Comparison of ENCODE assay signal across 9 cellular contexts in the genomic region with DNA sequence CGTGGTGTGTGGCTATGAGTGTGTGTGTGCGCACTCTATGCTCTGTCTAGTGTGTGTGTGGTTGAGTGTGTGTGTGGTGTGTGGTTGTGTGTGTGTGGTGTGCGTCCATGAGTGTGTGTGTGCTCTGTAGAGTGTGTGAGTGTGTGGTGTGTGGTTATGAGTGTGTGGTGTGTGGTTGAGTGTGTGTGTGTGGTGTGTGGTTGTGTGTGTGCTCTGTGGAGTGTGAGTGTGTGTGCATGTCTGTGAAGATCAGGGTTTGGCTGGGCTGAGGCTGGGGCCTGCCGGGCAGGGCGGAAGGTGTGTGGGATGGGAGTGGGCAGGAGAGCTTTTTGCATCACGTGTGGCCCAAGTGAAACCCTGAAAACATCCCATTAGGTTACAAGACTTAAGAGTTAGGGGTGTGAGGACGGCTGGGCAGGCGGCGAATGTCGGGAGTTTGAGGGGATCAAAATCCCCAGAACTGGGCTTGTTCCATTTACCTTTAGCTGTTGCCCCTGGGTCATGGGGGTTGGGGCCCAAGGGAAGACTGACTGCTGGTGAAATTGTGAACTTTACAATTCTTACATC. TPM values are rescaled to one million over a fixed set of nuclear protein-coding genes. Genes with fewer than 3 reads are reported as not detected.
A peak's percentile ranks its signal among the peaks of the same experiment; 100 is the strongest.
DNase-seq lines count a peak whose midpoint lies in the region; ATAC-seq and TF ChIP-seq lines count a peak whose summit lies in the region.
"Had no signal": no experiment of that assay in that cellular context is flagged by ENCODE, and none has a peak within 500 bp of the region (broad histone marks: within the 10 kb centered on the region; RNA-seq: fewer than 3 reads in every experiment).

No MANE protein-coding gene starts in this region.

- H3K27me3 ChIP-seq in HL-60 (ENCODE audit: insufficient read depth, poor library complexity, severe bottlenecking), result no peaks in the 10 kb centered on the region

- intact Hi-C loops in activated CD4-positive, alpha-beta T cell treated with anti-CD3 and anti-CD28 coated beads for 36 hours (cut with DNase I, micrococcal nuclease), result loop anchor here in 1 of 2 experiments (10.0 kb wide), 1 partner anchor 400 kb away; the partner anchor contains the start of gene CD55
- intact Hi-C loops in activated CD4-positive, alpha-beta T cell treated with anti-CD3 and anti-CD28 coated beads, Interleukin-2, amount 10 ng/mL, durations not matched to agents 24 days and 14 days (cut with micrococcal nuclease), result loop anchor here (5.0 to 10.0 kb wide), 3 partner anchors 128 to 480 kb away; partner anchors contain the start of genes PFKFB2 and YOD1

- POLR2A ChIA-PET in activated CD4-positive, alpha-beta T cell treated with anti-CD3 and anti-CD28 coated beads for 36 hours (lab: Charles Lee), result interaction anchor here (0.7 to 1.0 kb wide), 2 partner anchors 19 to 183 kb away, joined by 3 to 4 read pairs; no protein-coding TSS in a partner anchor

- no peak overlapping the region for H3K4me3 Mint-ChIP-seq in activated CD4-positive, alpha-beta T cell treated with anti-CD3 and anti-CD28 coated beads for 36 hours
- H3K4me3 Mint-ChIP-seq in activated CD4-positive, alpha-beta T cell treated with anti-CD3 and anti-CD28 coated beads, Interleukin-2, amount 10 ng/mL, durations not matched to agents 24 days and 14 days, result no peak overlapping the region
- no peak overlapping the region for H3K4me3 Mint-ChIP-seq in stimulated activated memory B cell treated with anti-CD40 and anti-IgM and Interleukin-4, amounts not matched to agents 10 μg/mL and 1 μg/mL and 100 μg/mL, for 72 hours

- CTCF ChIA-PET in activated CD4-positive, alpha-beta T cell treated with anti-CD3 and anti-CD28 coated beads for 36 hours (lab: Charles Lee), result interaction anchor here (0.5 to 12.7 kb wide), 14 partner anchors 7 to 312 kb away, joined by 3 to 200 read pairs (median 3); partner anchors contain the start of genes EIF2D and FCMR

- H3K27me3 Mint-ChIP-seq in activated CD4-positive, alpha-beta T cell treated with anti-CD3 and anti-CD28 coated beads for 36 hours, result no peaks in the 10 kb centered on the region
- H3K27me3 Mint-ChIP-seq in activated CD4-positive, alpha-beta T cell treated with anti-CD3 and anti-CD28 coated beads, Interleukin-2, amount 10 ng/mL, durations not matched to agents 24 days and 14 days, result no peaks in the 10 kb centered on the region
- no peaks in the 10 kb centered on the region for H3K27me3 Mint-ChIP-seq in stimulated activated memory B cell treated with anti-CD40 and anti-IgM and Interleukin-4, amounts not matched to agents 10 μg/mL and 1 μg/mL and 100 μg/mL, for 72 hours

- H3K4me1 Mint-ChIP-seq in activated CD4-positive, alpha-beta T cell treated with anti-CD3 and anti-CD28 coated beads for 36 hours, result peaks cover 26% of the 10 kb centered on the region
- peaks cover 23% of the 10 kb centered on the region for H3K4me1 Mint-ChIP-seq in activated CD4-positive, alpha-beta T cell treated with anti-CD3 and anti-CD28 coated beads, Interleukin-2, amount 10 ng/mL, durations not matched to agents 24 days and 14 days
- peaks cover 21% of the 10 kb centered on the region for H3K4me1 Mint-ChIP-seq in stimulated activated memory B cell treated with anti-CD40 and anti-IgM and Interleukin-4, amounts not matched to agents 10 μg/mL and 1 μg/mL and 100 μg/mL, for 72 hours

- H3K27ac Mint-ChIP-seq in activated CD4-positive, alpha-beta T cell treated with anti-CD3 and anti-CD28 coated beads for 36 hours, result no peak overlapping the region
- H3K27ac Mint-ChIP-seq in activated CD4-positive, alpha-beta T cell treated with anti-CD3 and anti-CD28 coated beads, Interleukin-2, amount 10 ng/mL, durations not matched to agents 24 days and 14 days, result no peak overlapping the region
- no peak overlapping the region for H3K27ac Mint-ChIP-seq in stimulated activated memory B cell treated with anti-CD40 and anti-IgM and Interleukin-4, amounts not matched to agents 10 μg/mL and 1 μg/mL and 100 μg/mL, for 72 hours

- peak overlapping the region; percentile 34 for H3K27ac ChIP-seq in HL-60 (replicated peaks)

- H3K4me3 ChIP-seq in HL-60 (replicated peaks; ENCODE audit: insufficient read depth, low read length), result no peak overlapping the region

- H3K9me3 Mint-ChIP-seq in activated CD4-positive, alpha-beta T cell treated with anti-CD3 and anti-CD28 coated beads for 36 hours (ENCODE audit: low read depth), result no peaks in the 10 kb centered on the region
- H3K9me3 Mint-ChIP-seq in activated CD4-positive, alpha-beta T cell treated with anti-CD3 and anti-CD28 coated beads, Interleukin-2, amount 10 ng/mL, durations not matched to agents 24 days and 14 days, result no peaks in the 10 kb centered on the region
- no peaks in the 10 kb centered on the region for H3K9me3 Mint-ChIP-seq in stimulated activated memory B cell treated with anti-CD40 and anti-IgM and Interleukin-4, amounts not matched to agents 10 μg/mL and 1 μg/mL and 100 μg/mL, for 72 hours

- no peak for TF ChIP-seq CTCF in HL-60 (IDR thresholded peaks at IDR 0.05; ENCODE audit: insufficient read depth, low read length)

- ATAC-seq in activated CD4-positive, alpha-beta T cell treated with anti-CD3 and anti-CD28 coated beads for 36 hours, result peak; percentile 0
- peak; percentile 24 for ATAC-seq in GM21825 (IDR thresholded peaks at IDR 0.05; ENCODE audit: unreplicated experiment)
- peak; percentile 54 for ATAC-seq in stimulated activated memory B cell treated with anti-CD40 and anti-IgM and Interleukin-4, amounts not matched to agents 10 μg/mL and 1 μg/mL and 100 μg/mL, for 72 hours

- peaks cover 10% of the 10 kb centered on the region for H3K36me3 Mint-ChIP-seq in activated CD4-positive, alpha-beta T cell treated with anti-CD3 and anti-CD28 coated beads for 36 hours (ENCODE audit: low read depth)
- H3K36me3 Mint-ChIP-seq in activated CD4-positive, alpha-beta T cell treated with anti-CD3 and anti-CD28 coated beads, Interleukin-2, amount 10 ng/mL, durations not matched to agents 24 days and 14 days (ENCODE audit: low read depth), result peaks cover 8% of the 10 kb centered on the region
- H3K36me3 Mint-ChIP-seq in stimulated activated memory B cell treated with anti-CD40 and anti-IgM and Interleukin-4, amounts not matched to agents 10 μg/mL and 1 μg/mL and 100 μg/mL, for 72 hours, result peaks cover 14% of the 10 kb centered on the region

- peak; percentile 59 for DNase-seq in activated CD4-positive, alpha-beta T cell treated with anti-CD3 and anti-CD28 coated beads for 36 hours
- DNase-seq in activated CD4-positive, alpha-beta T cell treated with anti-CD3 and anti-CD28 coated beads, Interleukin-2, amount 10 ng/mL, durations not matched to agents 24 days and 14 days, result no peak
- no peak for DNase-seq in HL-60 (ENCODE audit: low read depth in 1 of 2, low spot score in 1 of 2)
- no peak for DNase-seq in retina
- DNase-seq in NCI-H345 treated with DMSO at 0.1 percent for 48 hours (lab: John Stamatoyannopoulos, UW; ENCODE audit: unreplicated experiment), result no peak
- no peak for DNase-seq in NCI-H1417 (lab: John Stamatoyannopoulos, UW)
- DNase-seq: NCI-H2171 had no signal

RNA-seq across cellular contexts. Expression of gene FCMR, which starts 2.9 kb away (rescaled TPM):
- 10 to 100 TPM; 41.6 to 49.3 TPM for total RNA-seq in activated CD4-positive, alpha-beta T cell treated with anti-CD3 and anti-CD28 coated beads for 36 hours
- total RNA-seq in activated CD4-positive, alpha-beta T cell treated with anti-CD3 and anti-CD28 coated beads, Interleukin-2, amount 10 ng/mL, durations not matched to agents 24 days and 14 days, result 19.6 and 23.2 TPM in 2 replicates

RNA-seq across cellular contexts. Expression of gene PIGR, which starts 21.6 kb away (rescaled TPM):
- total RNA-seq in activated CD4-positive, alpha-beta T cell treated with anti-CD3 and anti-CD28 coated beads for 36 hours, result under 1 TPM; 0.07 to 0.54 TPM
- 0.07 TPM in 1 of 2 replicates, not detected in the other for total RNA-seq in activated CD4-positive, alpha-beta T cell treated with anti-CD3 and anti-CD28 coated beads, Interleukin-2, amount 10 ng/mL, durations not matched to agents 24 days and 14 days

RNA-seq across cellular contexts. Expression of gene IL24, which starts 27.4 kb away (rescaled TPM):
- total RNA-seq in activated CD4-positive, alpha-beta T cell treated with anti-CD3 and anti-CD28 coated beads for 36 hours, result 10 to 100 TPM in 1 of 2 experiments, 1 to 10 TPM in 1; 10.0 to 10.7 TPM
- 5.1 and 5.9 TPM in 2 replicates for total RNA-seq in activated CD4-positive, alpha-beta T cell treated with anti-CD3 and anti-CD28 coated beads, Interleukin-2, amount 10 ng/mL, durations not matched to agents 24 days and 14 days

RNA-seq across cellular contexts. Expression of gene FCAMR, which starts 45.6 kb away (rescaled TPM):
- total RNA-seq in activated CD4-positive, alpha-beta T cell treated with anti-CD3 and anti-CD28 coated beads for 36 hours, result not detected
- not detected in 2 replicates for total RNA-seq in activated CD4-positive, alpha-beta T cell treated with anti-CD3 and anti-CD28 coated beads, Interleukin-2, amount 10 ng/mL, durations not matched to agents 24 days and 14 days

RNA-seq across cellular contexts. Expression of gene IL20, which starts 59.2 kb away (rescaled TPM):
- not detected for total RNA-seq in activated CD4-positive, alpha-beta T cell treated with anti-CD3 and anti-CD28 coated beads for 36 hours
- total RNA-seq in activated CD4-positive, alpha-beta T cell treated with anti-CD3 and anti-CD28 coated beads, Interleukin-2, amount 10 ng/mL, durations not matched to agents 24 days and 14 days, result not detected in 2 replicates

Comparison
In these comparisons a context has a peak if more than half of its experiments do, and no peak if none do; other contexts are left out.
1. ATAC-seq: peak in every context shown above with its lines; median percentile 54 in stimulated activated memory B cell treated with anti-CD40 and anti-IgM and Interleukin-4, amounts not matched to agents 10 μg/mL and 1 μg/mL and 100 μg/mL, for 72 hours; 24 in GM21825; 0 in activated CD4-positive, alpha-beta T cell treated with anti-CD3 and anti-CD28 coated beads for 36 hours.